Comparison of ENCODE assay signal across 15 cellular contexts in the genomic region with DNA sequence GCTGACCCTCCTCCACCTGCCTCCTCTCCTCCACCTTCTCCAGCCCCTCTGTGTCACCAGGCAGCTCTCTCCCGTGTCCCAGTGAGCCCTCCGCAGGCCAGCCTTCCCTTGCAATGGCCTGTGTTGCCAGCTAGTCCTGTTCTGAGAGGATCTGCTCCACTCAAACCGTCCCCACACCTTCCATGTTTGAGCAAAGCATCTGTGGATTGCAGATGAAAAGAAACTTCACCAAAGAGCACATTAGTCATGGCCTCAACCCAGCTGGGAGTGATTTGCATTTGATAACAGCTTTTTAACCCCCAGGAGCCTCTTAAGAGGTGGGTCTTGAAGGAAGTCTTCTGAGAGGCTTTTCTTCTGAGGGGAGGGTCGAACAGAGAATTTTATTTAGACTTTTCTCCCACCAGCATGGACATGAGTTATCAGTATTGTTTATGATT.
DNase-seq lines count a peak whose midpoint lies in the region; ATAC-seq and TF ChIP-seq lines count a peak whose summit lies in the region.
"Had no signal": no experiment of that assay in that cellular context is flagged by ENCODE, and none has a peak within 500 bp of the region (broad histone marks: within the 10 kb centered on the region; RNA-seq: fewer than 3 reads in every experiment).

No MANE protein-coding gene starts in this region.

- no peaks in the 10 kb centered on the region; the same call in 1 of the 2 replicates for H3K36me3 ChIP-seq in ACC112 (ENCODE audit: insufficient read depth, low read length)
- H3K36me3 ChIP-seq in HUES6 (ENCODE audit: control insufficient read depth, insufficient read depth, low read length) = no peaks in the 10 kb centered on the region; the same call in 1 of the 2 replicates
- H3K36me3 ChIP-seq in endodermal cell (ENCODE audit: control insufficient read depth, insufficient read depth, low read length) = peaks cover 84% of the 10 kb centered on the region
- no peaks in the 10 kb centered on the region for H3K36me3 ChIP-seq in stomach

- DNase-seq in endodermal cell (peak; percentile 83), mesothelial cell of epicardium (ENCODE audit: low spot score in 2 of 2, unreplicated experiment in 2 of 2) (no peak), stomach (no peak), T-helper 2 cell (no peak)
- no peak for DNase-seq in natural killer cell treated with Interleukin-12 subunit alpha and Interleukin-12 subunit beta and Interleukin-15 and Interleukin-18, amount 100 ng/mL, for 72 hours (ENCODE audit: low spot score)
- no peak for DNase-seq in activated naive CD8-positive, alpha-beta T cell treated with anti-CD3 and anti-CD28 coated beads, Interleukin-2, amount 50 U/mL, for 24 hours
- DNase-seq: activated naive CD4-positive, alpha-beta T cell treated with Interleukin-2 at 50 U/mL for 16 hours; AML-193; GF-D8; NCI-H1092; NCI-H774; stimulated activated CD4-positive, alpha-beta T cell treated with anti-CD3 and anti-CD28 coated beads, Interleukin-4, amount 100 ng/mL, for 24 hours; SW 1271 had no signal

- 17 to 35% methylated on average over 1 to 4 of the region's 4 CpGs for WGBS in endodermal cell (ENCODE audit: insufficient coverage in 1 of 2, insufficient read length in 1 of 2), 2 experiments
- WGBS in stomach, 5 donors = 29 to 47% (median 40%) methylated on average over 4 of the region's 4 CpGs

- no peaks in the 10 kb centered on the region for H3K9me3 ChIP-seq in HUES6 (ENCODE audit: control insufficient read depth, insufficient read depth, low read depth, low read length)
- H3K9me3 ChIP-seq in endodermal cell (ENCODE audit: control insufficient read depth, low read length) = peaks cover 64% of the 10 kb centered on the region
- no peaks in the 10 kb centered on the region for H3K9me3 ChIP-seq in stomach

- TF ChIP-seq POLR2A in stomach (IDR thresholded peaks at IDR 0.05) = no peak

- intact Hi-C loops in stomach (cut with DNase I; ENCODE audit: low total_unique reads) = no loop called here

- H3K27me3 ChIP-seq in ACC112 (ENCODE audit: insufficient read depth, low read length) (no peaks in the 10 kb centered on the region), HUES6 (ENCODE audit: control insufficient read depth, insufficient read depth, low read length) (no peaks in the 10 kb centered on the region), endodermal cell (ENCODE audit: control insufficient read depth, insufficient read depth, low read length, poor library complexity, severe bottlenecking) (no peaks in the 10 kb centered on the region), stomach (peaks cover 0 to 7% (median 0%) of the 10 kb centered on the region in 3 donors)

- peak overlapping the region; percentile 99 for H3K27ac ChIP-seq in ACC112 (ENCODE audit: low read depth, low read length)
- H3K27ac ChIP-seq in HUES6 (ENCODE audit: low read depth, low read length) = no peak overlapping the region
- peak overlapping the region; percentile 69 for H3K27ac ChIP-seq in endodermal cell (ENCODE audit: low read depth, low read length)
- peak overlapping the region in 2 of 5 donors; percentile 3 to 75 for H3K27ac ChIP-seq in stomach

- H3K4me1 ChIP-seq in ACC112 (ENCODE audit: control insufficient read depth, insufficient read depth, low read length, unreplicated experiment) = peaks cover 44% of the 10 kb centered on the region
- peaks cover 17% of the 10 kb centered on the region for H3K4me1 ChIP-seq in HUES6 (ENCODE audit: control insufficient read depth, insufficient read depth, low read length)
- no peaks in the 10 kb centered on the region for H3K4me1 ChIP-seq in endodermal cell (ENCODE audit: control insufficient read depth, insufficient read depth, low read length)
- peaks cover 0 to 49% (median 25%) of the 10 kb centered on the region in 4 donors for H3K4me1 ChIP-seq in stomach

- peak overlapping the region; percentile 47 for H3K9ac ChIP-seq in HUES6 (ENCODE audit: low read length)
- H3K9ac ChIP-seq in endodermal cell (ENCODE audit: extremely low read depth, low read length, poor library complexity, severe bottlenecking) = no peak overlapping the region

- H3K79me2 ChIP-seq in ACC112 (ENCODE audit: control insufficient read depth, insufficient read depth, low read length, unreplicated experiment) = peaks cover 30% of the 10 kb centered on the region

- H3K4me1 Mint-ChIP-seq in endodermal cell (peaks cover 14% of the 10 kb centered on the region), mesothelial cell of epicardium (peaks cover 40% of the 10 kb centered on the region)
- H3K4me1 Mint-ChIP-seq in natural killer cell treated with Interleukin-12 subunit alpha and Interleukin-12 subunit beta and Interleukin-15 and Interleukin-18, amount 100 ng/mL, for 72 hours (ENCODE audit: low read depth in 2 of 2) = peaks cover 0 to 13% of the 10 kb centered on the region in 2 donors
- H3K4me1 Mint-ChIP-seq in activated naive CD8-positive, alpha-beta T cell treated with anti-CD3 and anti-CD28 coated beads, Interleukin-2, amount 50 U/mL, for 24 hours = no peaks in the 10 kb centered on the region

- no peak overlapping the region for H2AFZ ChIP-seq in ACC112 (ENCODE audit: low read length, unreplicated experiment)

- TF ChIP-seq CTCF in endodermal cell (conservative IDR thresholded peaks at IDR 0.05) (no peak), mesothelial cell of epicardium (IDR thresholded peaks at IDR 0.05; ENCODE audit: unreplicated experiment) (no peak), stomach (IDR thresholded peaks at IDR 0.05) (no peak)

- peak overlapping the region; percentile 14; the same call in 1 of the 2 replicates for H3K4me3 ChIP-seq in ACC112 (ENCODE audit: low read depth, low read length)
- H3K4me3 ChIP-seq in HUES6 (ENCODE audit: low read depth, low read length) = peak overlapping the region; percentile 20
- peak overlapping the region; percentile 56 for H3K4me3 ChIP-seq in endodermal cell (ENCODE audit: low read length)
- H3K4me3 ChIP-seq in stomach = no peak overlapping the region

- H3K4me3 Mint-ChIP-seq in endodermal cell = peak overlapping the region; percentile 9
- H3K4me3 Mint-ChIP-seq in mesothelial cell of epicardium = no peak overlapping the region
- no peak overlapping the region for H3K4me3 Mint-ChIP-seq in natural killer cell treated with Interleukin-12 subunit alpha and Interleukin-12 subunit beta and Interleukin-15 and Interleukin-18, amount 100 ng/mL, for 72 hours
- H3K4me3 Mint-ChIP-seq in activated naive CD8-positive, alpha-beta T cell treated with anti-CD3 and anti-CD28 coated beads, Interleukin-2, amount 50 U/mL, for 24 hours = no peak overlapping the region

- H3K27ac Mint-ChIP-seq in endodermal cell (peak overlapping the region; percentile 76), mesothelial cell of epicardium (peak overlapping the region; percentile 91)
- no peak overlapping the region for H3K27ac Mint-ChIP-seq in natural killer cell treated with Interleukin-12 subunit alpha and Interleukin-12 subunit beta and Interleukin-15 and Interleukin-18, amount 100 ng/mL, for 72 hours
- H3K27ac Mint-ChIP-seq in activated naive CD8-positive, alpha-beta T cell treated with anti-CD3 and anti-CD28 coated beads, Interleukin-2, amount 50 U/mL, for 24 hours = no peak overlapping the region

- no peak for TF ChIP-seq EP300 in stomach (IDR thresholded peaks at IDR 0.05)

- ATAC-seq in natural killer cell treated with Interleukin-12 subunit alpha and Interleukin-12 subunit beta and Interleukin-15 and Interleukin-18, amount 100 ng/mL, for 72 hours = no peak
- ATAC-seq in activated naive CD8-positive, alpha-beta T cell treated with anti-CD3 and anti-CD28 coated beads, Interleukin-2, amount 50 U/mL, for 24 hours = no peak

- H3K36me3 Mint-ChIP-seq in endodermal cell (ENCODE audit: low read depth) = peaks cover 52% of the 10 kb centered on the region
- peaks cover 4% of the 10 kb centered on the region for H3K36me3 Mint-ChIP-seq in mesothelial cell of epicardium
- H3K36me3 Mint-ChIP-seq in natural killer cell treated with Interleukin-12 subunit alpha and Interleukin-12 subunit beta and Interleukin-15 and Interleukin-18, amount 100 ng/mL, for 72 hours = peaks cover 5% of the 10 kb centered on the region
- no peaks in the 10 kb centered on the region for H3K36me3 Mint-ChIP-seq in activated naive CD8-positive, alpha-beta T cell treated with anti-CD3 and anti-CD28 coated beads, Interleukin-2, amount 50 U/mL, for 24 hours (ENCODE audit: low read depth)

- peaks cover 19% of the 10 kb centered on the region for H3K27me3 Mint-ChIP-seq in endodermal cell (ENCODE audit: insufficient read depth)
- no peaks in the 10 kb centered on the region for H3K27me3 Mint-ChIP-seq in mesothelial cell of epicardium (ENCODE audit: low read depth)
- H3K27me3 Mint-ChIP-seq in natural killer cell treated with Interleukin-12 subunit alpha and Interleukin-12 subunit beta and Interleukin-15 and Interleukin-18, amount 100 ng/mL, for 72 hours = peaks cover 7 to 10% of the 10 kb centered on the region in 2 donors
- peaks cover 24% of the 10 kb centered on the region for H3K27me3 Mint-ChIP-seq in activated naive CD8-positive, alpha-beta T cell treated with anti-CD3 and anti-CD28 coated beads, Interleukin-2, amount 50 U/mL, for 24 hours

- H3K9me3 Mint-ChIP-seq in endodermal cell (peaks cover 25% of the 10 kb centered on the region), mesothelial cell of epicardium (no peaks in the 10 kb centered on the region)
- H3K9me3 Mint-ChIP-seq in natural killer cell treated with Interleukin-12 subunit alpha and Interleukin-12 subunit beta and Interleukin-15 and Interleukin-18, amount 100 ng/mL, for 72 hours = peaks cover 20% of the 10 kb centered on the region
- H3K9me3 Mint-ChIP-seq in activated naive CD8-positive, alpha-beta T cell treated with anti-CD3 and anti-CD28 coated beads, Interleukin-2, amount 50 U/mL, for 24 hours = peaks cover 14% of the 10 kb centered on the region

Comparison
In these comparisons a context has a peak if more than half of its experiments do, and no peak if none do; other contexts are left out.
1. H3K4me3 ChIP-seq: peak in ACC112 (single experiment), HUES6 (single experiment) and endodermal cell (single experiment); none in stomach (0 of 4).
2. H3K27ac Mint-ChIP-seq: peak in endodermal cell (single experiment) and mesothelial cell of epicardium (single experiment); none in natural killer cell treated with Interleukin-12 subunit alpha and Interleukin-12 subunit beta and Interleukin-15 and Interleukin-18, amount 100 ng/mL, for 72 hours (0 of 2) and activated naive CD8-positive, alpha-beta T cell treated with anti-CD3 and anti-CD28 coated beads, Interleukin-2, amount 50 U/mL, for 24 hours (single experiment).